In the genomic region with DNA sequence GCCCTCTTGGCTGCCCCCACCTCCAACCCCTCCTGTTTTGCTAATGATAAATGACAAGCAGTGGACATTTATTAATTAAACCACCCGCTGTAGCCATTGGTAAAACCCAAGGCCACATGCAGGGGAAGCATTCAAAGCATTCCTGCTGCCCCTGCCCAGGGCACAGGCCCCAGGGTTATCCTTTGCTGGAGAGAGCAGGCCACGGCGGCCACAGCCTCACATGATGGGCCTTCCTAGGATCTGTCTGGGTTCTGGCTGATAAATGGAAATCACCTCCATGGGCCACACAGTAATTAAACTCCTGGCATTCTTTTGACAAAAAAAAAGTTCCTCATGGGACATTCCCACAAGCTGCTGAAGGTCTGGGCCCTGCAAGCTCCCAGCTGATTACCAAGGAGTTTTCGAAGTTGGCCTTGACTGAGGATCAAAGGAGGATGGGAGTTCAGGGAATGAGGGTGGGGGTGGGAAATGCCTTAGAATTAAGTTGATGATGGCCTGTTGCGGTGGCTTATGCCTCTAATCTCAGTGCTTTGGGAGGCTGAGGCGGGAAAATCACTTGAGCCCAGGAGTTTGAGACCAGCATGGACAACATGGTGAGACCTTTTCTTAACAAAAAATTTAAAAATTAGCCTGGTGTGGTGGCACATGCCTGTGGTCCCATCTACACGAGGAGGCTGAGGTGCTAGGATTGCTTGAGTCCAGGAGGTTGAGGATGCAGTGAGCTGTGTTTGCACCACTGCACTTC, we compare ENCODE assay signal across 33 cellular contexts. TPM values are rescaled to one million over a fixed set of nuclear protein-coding genes. Genes with fewer than 3 reads are reported as not detected.
DNase-seq lines count a peak whose midpoint lies in the region; ATAC-seq, FAIRE-seq and TF ChIP-seq lines count a peak whose summit lies in the region.
"Had no signal": no experiment of that assay in that cellular context is flagged by ENCODE, and none has a peak within 500 bp of the region (broad histone marks: within the 10 kb centered on the region; RNA-seq: fewer than 3 reads in every experiment).

No MANE protein-coding gene starts in this region.

- no peaks in the 10 kb centered on the region for H3K36me3 ChIP-seq in SJSA1
- H3K36me3 ChIP-seq in kidney (ENCODE audit: control insufficient read depth in 1 of 2, insufficient read depth in 2 of 2, low read length in 2 of 2), result no peaks in the 10 kb centered on the region
- H3K36me3 ChIP-seq: brain microvascular endothelial cell, neutrophil, prostate gland, sigmoid colon, tibial nerve had no signal

- DNase-seq in G401 (ENCODE audit: low spot score), result peak; percentile 45
- DNase-seq in SJSA1 (ENCODE audit: low read depth in 1 of 2, low spot score in 2 of 2), result no peak
- peak; percentile 54 for DNase-seq in kidney
- DNase-seq in renal cortical epithelial cell (ENCODE audit: low read depth), result peak; percentile 34
- DNase-seq in NCI-H146 treated with DMSO at 0.1 percent for 48 hours (lab: John Stamatoyannopoulos, UW; ENCODE audit: unreplicated experiment), result no peak
- DNase-seq in midbrain (lab: John Stamatoyannopoulos, UW), result no peak
- DNase-seq in Right ventricle myocardium superior, result no peak
- DNase-seq: activated CD4-positive, alpha-beta memory T cell treated with anti-CD3 and anti-CD28 coated beads for 36 hours; activated CD4-positive, alpha-beta T cell treated with anti-CD3 and anti-CD28 coated beads for 1 hour; activated CD8-positive, alpha-beta memory T cell treated with anti-CD3 and anti-CD28 coated beads, Interleukin-2, amount 50 U/mL, for 4 hours; activated naive CD4-positive, alpha-beta T cell; GDM1; GOT3; hypothalamus; NCI-H1417; NCI-H2029 treated with DMSO at 0.1 percent for 48 hours; NCI-H524; sigmoid colon; stimulated activated CD4-positive, alpha-beta T cell treated with anti-CD3 and anti-CD28 coated beads, Interleukin-4, amount 100 ng/mL, for 24 hours; T-helper 17 cell had no signal

- H3K27ac ChIP-seq in SJSA1 (peak overlapping the region; percentile 28), kidney (ENCODE audit: low read depth in 2 of 2, low read length in 2 of 2) (no peak overlapping the region)
- H3K27ac ChIP-seq: brain microvascular endothelial cell, HL-60, neutrophil, prostate gland, sigmoid colon, tibial nerve had no signal

- H3K9ac ChIP-seq in kidney (ENCODE audit: low read length in 2 of 2), result no peak overlapping the region

- H3K4me1 ChIP-seq in SJSA1 (replicated peaks), result peaks cover 80% of the 10 kb centered on the region
- peaks cover 0 to 3% of the 10 kb centered on the region in 2 donors for H3K4me1 ChIP-seq in kidney (ENCODE audit: control insufficient read depth in 1 of 2, insufficient read depth in 1 of 2, low read depth in 1 of 2, low read length in 2 of 2)
- H3K4me1 ChIP-seq: prostate gland, sigmoid colon had no signal

- in situ Hi-C loops in G401 (cut with HindIII; ENCODE audit: low sequenced_read_pairs), result no loop called here

- ATAC-seq in Right ventricle myocardium superior (ENCODE audit: poor library complexity) (no peak), GM19467 (IDR thresholded peaks at IDR 0.05; ENCODE audit: unreplicated experiment) (no peak)
- ATAC-seq: left lobe of liver, Right ventricle myocardium inferior, T-helper 17 cell had no signal

- no peaks in the 10 kb centered on the region for H3K27me3 ChIP-seq in SJSA1 (replicated peaks)
- H3K27me3 ChIP-seq: brain microvascular endothelial cell, sigmoid colon, tibial nerve had no signal

- no peak for FAIRE-seq in kidney (lab: Jason Lieb, UNC)

- TF ChIP-seq CTCF in kidney (IDR thresholded peaks at IDR 0.05; ENCODE audit: borderline replicate concordance, extremely low read depth, insufficient read depth), result no peak

- H3K4me3 ChIP-seq in SJSA1, result no peak overlapping the region
- H3K4me3 ChIP-seq in kidney (ENCODE audit: low read length in 2 of 2), result no peak overlapping the region
- H3K4me3 ChIP-seq: prostate gland, sigmoid colon, tibial nerve had no signal

- no peaks in the 10 kb centered on the region for H3K9me3 ChIP-seq in SJSA1 (replicated peaks)
- no peaks in the 10 kb centered on the region for H3K9me3 ChIP-seq in kidney (ENCODE audit: control insufficient read depth in 1 of 2, low read length in 2 of 2)
- H3K9me3 ChIP-seq: neutrophil, prostate gland, sigmoid colon, tibial nerve had no signal

- intact Hi-C loops in kidney (cut with DNase I) (no loop called here), Right ventricle myocardium superior (cut with DNase I) (no loop called here)

RNA-seq across cellular contexts. Expression of a gene that starts 35.5 kb away (rescaled TPM):
- 59.3 and 74.0 TPM in 2 replicates for total RNA-seq in G401 (2014; rRNA removed; shearing (Covaris generic))
- 0.37 TPM in 1 of 2 replicates, not detected in the other for total RNA-seq in SJSA1 (2014; rRNA removed; shearing (Covaris generic))
- total RNA-seq in kidney (0.09 TPM), renal cortical epithelial cell (not detected in 2 replicates), Right ventricle myocardium superior (not detected)
- 15.1 TPM for polyA plus RNA-seq in kidney (ENCODE audit: insufficient read depth, low read depth, low replicate concordance)
- total RNA-seq: activated CD4-positive, alpha-beta memory T cell treated with anti-CD3 and anti-CD28 coated beads for 36 hours; cerebellum; endothelial cell of umbilical vein; left lobe of liver; PC-3; Right ventricle myocardium inferior; sigmoid colon; T-helper 17 cell; tibial nerve had no signal
- polyA plus RNA-seq: AG04450, BJ, endothelial cell of umbilical vein, sigmoid colon had no signal

RNA-seq across cellular contexts. Expression of a gene that starts 55.7 kb away (rescaled TPM):
- 79.1 and 101 TPM in 2 replicates for total RNA-seq in G401 (2014; rRNA removed; shearing (Covaris generic))
- 39.7 and 55.1 TPM in 2 replicates for total RNA-seq in SJSA1 (2014; rRNA removed; shearing (Covaris generic))
- total RNA-seq in kidney (102 TPM), renal cortical epithelial cell (96.0 and 132 TPM in 2 replicates), Right ventricle myocardium superior (224 TPM)
- polyA plus RNA-seq in kidney (ENCODE audit: insufficient read depth, low read depth, low replicate concordance), result 126 TPM

RNA-seq across cellular contexts. Expression of a gene that starts 57.1 kb away (rescaled TPM):
- not detected in 2 replicates for total RNA-seq in G401 (2014; rRNA removed; shearing (Covaris generic))
- total RNA-seq in SJSA1 (2014; rRNA removed; shearing (Covaris generic)), result not detected in 2 replicates
- not detected for total RNA-seq in kidney
- not detected for polyA plus RNA-seq in kidney (ENCODE audit: insufficient read depth, low read depth, low replicate concordance)
- under 0.01 TPM in 1 of 2 replicates, not detected in the other for total RNA-seq in renal cortical epithelial cell
- total RNA-seq in Right ventricle myocardium superior, result not detected
- total RNA-seq: activated CD4-positive, alpha-beta memory T cell treated with anti-CD3 and anti-CD28 coated beads for 36 hours; cerebellum; endothelial cell of umbilical vein; left lobe of liver; Right ventricle myocardium inferior; sigmoid colon; T-helper 17 cell had no signal
- polyA plus RNA-seq: BJ, endothelial cell of umbilical vein, sigmoid colon had no signal

Comparison
In these comparisons a context has a peak if more than half of its experiments do, and no peak if none do; other contexts are left out.
1. DNase-seq: peak in G401 (single experiment), kidney (single experiment) and renal cortical epithelial cell (single experiment); none in SJSA1 (0 of 2), NCI-H146 treated with DMSO at 0.1 percent for 48 hours (single experiment), midbrain (single experiment) and Right ventricle myocardium superior (single experiment).
2. RNA of a gene that starts 35.5 kb away (total RNA-seq): 59.3 to 74.0 TPM in G401; 0.37 TPM in SJSA1, 0.09 TPM in kidney (single experiment), not detected in renal cortical epithelial cell and not detected in Right ventricle myocardium superior (single experiment); every median in the first group is over 10 times any median in the second.